In genomic region chr22:50186789-50187523, GRCh38 we compare ENCODE assay signal across 8 cellular contexts. TPM values are rescaled to one million over a fixed set of nuclear protein-coding genes. Genes with fewer than 3 reads are reported as not detected.
DNase-seq lines count a peak whose midpoint lies in the region; ATAC-seq and TF ChIP-seq lines count a peak whose summit lies in the region.

No MANE protein-coding gene starts in this region.

- CTCF ChIA-PET in AG04449 (lab: Yijun Ruan, JAX): interaction anchor here (0.6 to 1.2 kb wide), 4 partner anchors 16 to 155 kb away, joined by 3 read pairs; no protein-coding TSS in a partner anchor

- H3K9me3 ChIP-seq in HUES6 (ENCODE audit: control insufficient read depth, insufficient read depth, low read depth, low read length) (no peaks in the 10 kb centered on the region), thyroid gland (no peaks in the 10 kb centered on the region)

- peak overlapping the region; percentile 71 for H3K9ac ChIP-seq in HUES6 (ENCODE audit: low read length)

- POLR2A ChIA-PET in AG04449 (lab: Yijun Ruan, JAX): no interaction called here

- H3K27me3 ChIP-seq in HUES6 (ENCODE audit: control insufficient read depth, insufficient read depth, low read length) (no peaks in the 10 kb centered on the region), thyroid gland (no peaks in the 10 kb centered on the region)

- peaks cover 24% of the 10 kb centered on the region; the same call in 1 of the 2 replicates for H3K4me1 ChIP-seq in HUES6 (ENCODE audit: control insufficient read depth, insufficient read depth, low read length)
- H3K4me1 ChIP-seq in thyroid gland: peaks cover 59 to 72% of the 10 kb centered on the region in 2 donors

- no peak overlapping the region for H3K27ac ChIP-seq in HUES6 (ENCODE audit: low read depth, low read length)
- H3K27ac ChIP-seq in thyroid gland: peak overlapping the region in 2 of 3 donors; percentile 67 to 77

- intact Hi-C loops in left colon (cut with DNase I, micrococcal nuclease): no loop called here
- intact Hi-C loops in thyroid gland (cut with DNase I): no loop called here

- peak overlapping the region; percentile 67 for H3K4me3 ChIP-seq in AG04449 (ENCODE audit: low read depth, low read length)
- peak overlapping the region; percentile 52 for H3K4me3 ChIP-seq in HUES6 (ENCODE audit: low read depth, low read length)
- H3K4me3 ChIP-seq in thyroid gland (replicated peaks in 1 of 3): peak overlapping the region in 2 of 3 donors; percentile 33 to 81

- no peak for TF ChIP-seq CTCF in AG04449 (IDR thresholded peaks at IDR 0.05; ENCODE audit: insufficient read depth, low read length, missing control alignments)
- no peak for TF ChIP-seq CTCF in thyroid gland (IDR thresholded peaks at IDR 0.05)

- no peaks in the 10 kb centered on the region for H3K36me3 ChIP-seq in HUES6 (ENCODE audit: control insufficient read depth, insufficient read depth, low read length)
- H3K36me3 ChIP-seq in thyroid gland: no peaks in the 10 kb centered on the region

- peak; percentile 12 for ATAC-seq in left colon

- DNase-seq in AG04449 (ENCODE audit: low read depth, low spot score): no peak
- peak; percentile 50 for DNase-seq in astrocyte of the hippocampus (ENCODE audit: low read depth, low spot score)
- peak; percentile 70 to 75 for DNase-seq in left colon
- DNase-seq in thyroid gland: no peak
- no peak for DNase-seq in SHP77 (lab: John Stamatoyannopoulos, UW)
- DNase-seq in ecto neural progenitor cell (ENCODE audit: low spot score): no peak
- no peak for DNase-seq in NCI-H2029 (lab: John Stamatoyannopoulos, UW)

- WGBS in thyroid gland, 2 donors: 60 to 62% methylated on average over 8 to 15 of the region's 23 CpGs

- no peak for TF ChIP-seq POLR2A in thyroid gland (IDR thresholded peaks at IDR 0.05)

RNA-seq across cellular contexts. Expression of gene TRABD, which starts 1.2 kb away (rescaled TPM):
- total RNA-seq in left colon (10 to 100 TPM; 46.4 to 63.5 TPM), thyroid gland (10 to 100 TPM; 26.6 to 51.9 (median 31.5) TPM)

RNA-seq across cellular contexts. Expression of gene SELENOO, which starts 13.9 kb away (rescaled TPM):
- 10 to 100 TPM; 21.9 to 29.6 TPM for total RNA-seq in left colon
- total RNA-seq in thyroid gland: 10 to 100 TPM; 20.7 to 50.6 (median 31.0) TPM

RNA-seq across cellular contexts. Expression of gene PANX2, which starts 16.4 kb away (rescaled TPM):
- total RNA-seq in left colon (under 1 TPM; 0.09 to 0.14 TPM), thyroid gland (10 to 100 TPM in 3 of 4 donors, 1 to 10 TPM in 1; 9.0 to 12.1 (median 10.9) TPM)

RNA-seq across cellular contexts. Expression of gene TUBGCP6, which starts 57.9 kb away (rescaled TPM):
- total RNA-seq in left colon (10 to 100 TPM; 26.3 to 31.6 TPM), thyroid gland (100 to 1,000 TPM in 1 of 4 donors, 10 to 100 TPM in 3; 64.6 to 102 (median 80.3) TPM)

Comparison
In these comparisons a context has a peak if more than half of its experiments do, and no peak if none do; other contexts are left out.
1. DNase-seq: peak in astrocyte of the hippocampus (single experiment) and left colon (2 of 2); none in AG04449 (single experiment), thyroid gland (0 of 2), SHP77 (0 of 2), ecto neural progenitor cell (single experiment) and NCI-H2029 (single experiment).
2. RNA of gene PANX2, which starts 16.4 kb away (total RNA-seq): 9.0 to 12.1 TPM in thyroid gland; 0.09 to 0.14 TPM in left colon; every median in the first group is over 4 times any median in the second.
3. Peak in every context shown above with its lines, with median percentiles within 50 percentile points of each other: H3K4me3 ChIP-seq.